In the genomic region with DNA sequence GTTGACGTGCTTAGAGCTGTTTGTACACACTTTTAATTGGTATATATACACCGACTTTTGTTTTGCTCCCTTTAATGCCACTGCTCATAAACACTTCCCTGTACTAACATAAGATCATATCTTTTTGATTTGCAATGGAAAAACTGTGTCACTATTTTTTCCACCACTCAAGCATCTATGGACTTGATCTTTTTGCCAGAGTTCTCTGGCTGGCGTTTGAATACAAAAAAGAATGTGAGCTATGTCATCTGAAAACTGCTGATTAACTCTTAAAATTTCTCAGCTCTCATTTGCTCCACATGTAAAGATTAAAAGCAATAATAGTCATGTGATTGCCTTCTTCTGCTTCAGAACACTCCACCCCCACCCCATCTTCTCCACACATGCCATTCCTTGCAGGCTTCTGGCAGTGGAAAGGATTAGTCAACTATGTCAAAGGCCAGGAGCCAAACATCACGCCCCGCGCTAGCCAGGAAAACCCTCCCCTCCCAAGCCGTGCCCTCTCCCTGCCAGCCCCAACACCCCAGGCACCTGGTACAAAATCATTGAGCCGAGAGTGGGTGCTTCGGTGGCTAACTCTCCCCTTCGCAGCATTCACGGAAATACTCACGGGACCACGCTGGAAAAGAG, we compare ENCODE assay signal across 8 cellular contexts.
DNase-seq lines count a peak whose midpoint lies in the region; ATAC-seq and TF ChIP-seq lines count a peak whose summit lies in the region.

No MANE protein-coding gene starts in this region.

- H3K4me1 Mint-ChIP-seq in neural progenitor cell = peaks cover 31% of the 10 kb centered on the region

- H3K9me3 Mint-ChIP-seq in neural progenitor cell = no peaks in the 10 kb centered on the region

- H3K36me3 ChIP-seq in BLaER1 = no peaks in the 10 kb centered on the region
- H3K36me3 ChIP-seq in Panc1 (ENCODE audit: control insufficient read depth, insufficient read depth, low read length) = no peaks in the 10 kb centered on the region
- H3K36me3 ChIP-seq in neural progenitor cell = no peaks in the 10 kb centered on the region

- no TSS peak for BruUV-seq in Panc1 (replicated peaks; lab: Mats Ljungman, UMichigan)

- CTCF ChIA-PET in Panc1 (lab: Charles Lee) = interaction anchor here (1.4 kb wide), 1 partner anchor 262 kb away, joined by 3 read pairs; no protein-coding TSS in a partner anchor

- peaks cover 11% of the 10 kb centered on the region for H3K27me3 Mint-ChIP-seq in neural progenitor cell (ENCODE audit: insufficient read depth, low read depth)

- POLR2A ChIA-PET in Panc1 (lab: Charles Lee) = no interaction called here

- no peak for TF ChIP-seq CTCF in Panc1 (IDR thresholded peaks at IDR 0.05)
- no peak for TF ChIP-seq CTCF in epithelial cell of esophagus (IDR thresholded peaks at IDR 0.05; ENCODE audit: insufficient read depth, low read depth, low read length, missing control alignments)
- no peak for TF ChIP-seq CTCF in neural progenitor cell (IDR thresholded peaks at IDR 0.05)

- H3K4me3 ChIP-seq in BLaER1 (peak overlapping the region; percentile 15; the same call in 1 of the 2 replicates), Panc1 (ENCODE audit: low read depth in 2 of 2, low read length in 2 of 2) (peak overlapping the region in 1 of 2 experiments; percentile 25; a peak in 1 of 4 replicates), epithelial cell of esophagus (ENCODE audit: low read length) (no peak overlapping the region), neural progenitor cell (no peak overlapping the region)

- H3K27ac ChIP-seq in BLaER1 (peak overlapping the region; percentile 48; the same call in 1 of the 2 replicates), Panc1 (ENCODE audit: low read length) (no peak overlapping the region), neural progenitor cell (no peak overlapping the region)

- peak overlapping the region; percentile 47 for H3K27ac Mint-ChIP-seq in neural progenitor cell

- no peaks in the 10 kb centered on the region for H3K9me3 ChIP-seq in BLaER1
- no peaks in the 10 kb centered on the region for H3K9me3 ChIP-seq in Panc1 (ENCODE audit: control insufficient read depth, insufficient read depth, low read depth, low read length)
- H3K9me3 ChIP-seq in neural progenitor cell (ENCODE audit: low read depth) = no peaks in the 10 kb centered on the region

- intact Hi-C loops in Panc1 (cut with micrococcal nuclease; ENCODE audit: unreplicated experiment) = no loop called here

- no peaks in the 10 kb centered on the region for H3K27me3 ChIP-seq in BLaER1
- H3K27me3 ChIP-seq in Panc1 (ENCODE audit: control insufficient read depth, insufficient read depth, low read length) = no peaks in the 10 kb centered on the region
- H3K27me3 ChIP-seq in neural progenitor cell = no peaks in the 10 kb centered on the region

- ATAC-seq in Panc1 (peak; percentile 86), HG02610 (IDR thresholded peaks at IDR 0.05; ENCODE audit: unreplicated experiment) (no peak), GM18873 (IDR thresholded peaks at IDR 0.05; ENCODE audit: low FRiP score, unreplicated experiment) (no peak), HG03196 (IDR thresholded peaks at IDR 0.05; ENCODE audit: unreplicated experiment) (no peak)

- H3F3A ChIP-seq in neural progenitor cell (ENCODE audit: low read depth) = no peaks in the 10 kb centered on the region

- in situ Hi-C loops in Panc1 (cut with HindIII; ENCODE audit: low pct_unique_long_range_greater_than_20kb, low sequenced_read_pairs) = no loop called here

- peak; percentile 46 for DNase-seq in Panc1 (ENCODE audit: low read depth, low spot score)
- DNase-seq in epithelial cell of esophagus (ENCODE audit: low read depth) = peak; percentile 80
- no peak for DNase-seq in neural progenitor cell (ENCODE audit: low spot score)
- no peak for DNase-seq in UCSD-AML1 (lab: John Stamatoyannopoulos, UW; ENCODE audit: unreplicated experiment)

- H3K4me1 ChIP-seq in BLaER1 = peaks cover 97% of the 10 kb centered on the region
- peaks cover 17% of the 10 kb centered on the region for H3K4me1 ChIP-seq in Panc1 (ENCODE audit: control insufficient read depth, insufficient read depth, low read length)
- peaks cover 19% of the 10 kb centered on the region for H3K4me1 ChIP-seq in neural progenitor cell

- no peaks in the 10 kb centered on the region for H3K36me3 Mint-ChIP-seq in neural progenitor cell

- H3K9ac ChIP-seq in BLaER1 = no peak overlapping the region; the same call in 1 of the 2 replicates
- no peak overlapping the region for H3K9ac ChIP-seq in neural progenitor cell

- no peak overlapping the region for H3K4me3 Mint-ChIP-seq in neural progenitor cell

- H3K4me2 ChIP-seq in BLaER1 (peak overlapping the region; percentile 95), neural progenitor cell (no peak overlapping the region)

- no peak overlapping the region for H2AFZ ChIP-seq in neural progenitor cell (replicated peaks)

- H4K20me1 ChIP-seq in BLaER1 (no peaks in the 10 kb centered on the region), neural progenitor cell (ENCODE audit: low read depth) (no peaks in the 10 kb centered on the region)

- H3K79me2 ChIP-seq in neural progenitor cell (ENCODE audit: low read depth) = no peaks in the 10 kb centered on the region

Comparison
In these comparisons a context has a peak if more than half of its experiments do, and no peak if none do; other contexts are left out.
1. DNase-seq: peak in Panc1 (single experiment) and epithelial cell of esophagus (single experiment); none in neural progenitor cell (single experiment) and UCSD-AML1 (single experiment).